In the genomic region with DNA sequence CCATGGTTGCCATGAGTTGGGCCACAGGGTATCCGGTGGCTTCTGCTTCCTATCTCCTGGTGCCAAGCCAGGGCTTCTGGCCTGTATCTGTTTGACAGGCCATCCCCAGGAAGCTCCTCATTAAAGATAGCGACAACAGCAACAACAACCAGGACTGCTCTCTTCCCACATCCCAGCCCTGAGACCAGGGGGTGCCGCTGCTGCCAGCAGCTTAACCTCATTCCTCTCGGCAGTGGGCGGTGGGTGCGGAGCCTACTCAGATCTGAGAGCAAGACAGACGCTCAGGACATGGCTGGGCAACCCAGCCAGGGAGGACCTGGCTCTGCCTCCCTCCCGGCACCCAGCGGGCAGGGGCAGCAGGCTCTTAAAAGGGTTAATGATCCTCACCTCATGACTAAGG, we compare ENCODE assay signal across 22 cellular contexts.
A peak's percentile ranks its signal among the peaks of the same experiment; 100 is the strongest.
DNase-seq lines count a peak whose midpoint lies in the region; ATAC-seq and TF ChIP-seq lines count a peak whose summit lies in the region.
"Had no signal": no experiment of that assay in that cellular context is flagged by ENCODE, and none has a peak within 500 bp of the region (broad histone marks: within the 10 kb centered on the region; RNA-seq: fewer than 3 reads in every experiment).

No MANE protein-coding gene starts in this region.

- H3K36me3 ChIP-seq in BE2C (no peaks in the 10 kb centered on the region), GM23338 (ENCODE audit: insufficient read depth) (no peaks in the 10 kb centered on the region), mesendoderm (ENCODE audit: control insufficient read depth, insufficient read depth, low read length) (no peaks in the 10 kb centered on the region)

- H3K9me3 Mint-ChIP-seq in GM23338 (no peaks in the 10 kb centered on the region), chondrocyte (ENCODE audit: low read depth) (no peaks in the 10 kb centered on the region)
- H3K9me3 Mint-ChIP-seq: CD4-positive, alpha-beta memory T cell had no signal

- H3K27ac Mint-ChIP-seq in GM23338 (no peak overlapping the region), chondrocyte (ENCODE audit: unreplicated experiment) (no peak overlapping the region)
- H3K27ac Mint-ChIP-seq: CD4-positive, alpha-beta memory T cell had no signal

- H3K27ac ChIP-seq in GM23338 (ENCODE audit: low read depth) (no peak overlapping the region), mesendoderm (ENCODE audit: low read depth, low read length) (no peak overlapping the region)
- H3K27ac ChIP-seq: A549, PC-9 had no signal

- no peak overlapping the region for H4K8ac ChIP-seq in mesendoderm (ENCODE audit: low read depth, low read length)

- no peak overlapping the region for H2BK5ac ChIP-seq in mesendoderm (ENCODE audit: low read length)

- no peak overlapping the region for H3K4me2 ChIP-seq in GM23338
- H3K4me2 ChIP-seq in mesendoderm (ENCODE audit: low read length): no peak overlapping the region
- H3K4me2 ChIP-seq: A549, PC-9 had no signal

- DNase-seq in BE2C: peak; percentile 91
- DNase-seq in GM23338 (ENCODE audit: low spot score): no peak
- DNase-seq in chondrocyte (ENCODE audit: low spot score): peak; percentile 86
- peak; percentile 80 for DNase-seq in mesendoderm
- no peak for DNase-seq in T-helper 1 cell
- DNase-seq in NCI-H2171 (lab: John Stamatoyannopoulos, UW): no peak
- no peak for DNase-seq in amniotic stem cell (lab: John Stamatoyannopoulos, UW)
- DNase-seq: AML-193; C1 segment of cervical spinal cord; CD4-positive, alpha-beta memory T cell; COR-L47; DMS53; GOT3; HCEC 1CT; NCI-H1048; NCI-H1417; NCI-H2029 treated with DMSO at 0.1 percent for 48 hours; NCI-H2227 treated with DMSO at 0.1 percent for 48 hours; NCI-H526 treated with DMSO at 0.1 percent for 48 hours; PC-9; SHP77 treated with DMSO at 0.1 percent for 48 hours had no signal

- no peak overlapping the region for H3K4me3 ChIP-seq in BE2C (ENCODE audit: low read depth, low read length)
- no peak overlapping the region for H3K4me3 ChIP-seq in GM23338
- H3K4me3 ChIP-seq in mesendoderm (ENCODE audit: low read length): no peak overlapping the region
- H3K4me3 ChIP-seq: A549, PC-9 had no signal

- H4K20me1 ChIP-seq in GM23338 (replicated peaks; ENCODE audit: insufficient read depth): no peaks in the 10 kb centered on the region

- no peak overlapping the region for H2BK120ac ChIP-seq in mesendoderm (ENCODE audit: low read depth, low read length)

- peaks cover 32% of the 10 kb centered on the region for H3K4me1 ChIP-seq in BE2C
- no peaks in the 10 kb centered on the region for H3K4me1 ChIP-seq in GM23338 (ENCODE audit: insufficient read depth)
- peaks cover 8% of the 10 kb centered on the region for H3K4me1 ChIP-seq in mesendoderm (ENCODE audit: control insufficient read depth, low read depth, low read length)
- H3K4me1 ChIP-seq: A549 had no signal

- H3K23ac ChIP-seq in mesendoderm (ENCODE audit: low read length): no peak overlapping the region

- H3K18ac ChIP-seq in mesendoderm (ENCODE audit: low read length): no peak overlapping the region

- H4K5ac ChIP-seq in mesendoderm (ENCODE audit: low read length): no peak overlapping the region

- no peaks in the 10 kb centered on the region for H3K9me3 ChIP-seq in BE2C
- H3K9me3 ChIP-seq: A549 had no signal

- H3K27me3 Mint-ChIP-seq in GM23338 (ENCODE audit: insufficient read depth, low read depth, poor library complexity) (peaks cover 14% of the 10 kb centered on the region), chondrocyte (ENCODE audit: low read depth) (peaks cover 58% of the 10 kb centered on the region)

- H3K4me3 Mint-ChIP-seq in GM23338 (no peak overlapping the region), chondrocyte (ENCODE audit: unreplicated experiment) (no peak overlapping the region)
- H3K4me3 Mint-ChIP-seq: CD4-positive, alpha-beta memory T cell had no signal

- no peak overlapping the region for H2AK5ac ChIP-seq in mesendoderm (ENCODE audit: low read length)

- H3K36me3 Mint-ChIP-seq in GM23338 (ENCODE audit: low read depth) (no peaks in the 10 kb centered on the region), chondrocyte (ENCODE audit: low read depth) (no peaks in the 10 kb centered on the region)
- H3K36me3 Mint-ChIP-seq: CD4-positive, alpha-beta memory T cell had no signal

- no CpG with 5 or more reads among the region's 9 CpGs for WGBS in mesendoderm (ENCODE audit: extremely low coverage, insufficient coverage, low lambda C conversion rate)

- no peaks in the 10 kb centered on the region for H3F3A ChIP-seq in GM23338 (replicated peaks; ENCODE audit: low read depth)

- H3K79me1 ChIP-seq in mesendoderm (ENCODE audit: low read length): no peaks in the 10 kb centered on the region

- no peaks in the 10 kb centered on the region for H3K79me2 ChIP-seq in GM23338 (replicated peaks; ENCODE audit: insufficient read depth)
- H3K79me2 ChIP-seq in mesendoderm (ENCODE audit: control insufficient read depth, insufficient read depth, low read length): no peaks in the 10 kb centered on the region

- no peak overlapping the region for H2AFZ ChIP-seq in GM23338
- H2AFZ ChIP-seq: PC-9 had no signal

- H3K4me1 Mint-ChIP-seq in GM23338 (no peaks in the 10 kb centered on the region), chondrocyte (ENCODE audit: low read depth) (no peaks in the 10 kb centered on the region)
- H3K4me1 Mint-ChIP-seq: CD4-positive, alpha-beta memory T cell had no signal

- no peaks in the 10 kb centered on the region for H3K9me2 ChIP-seq in GM23338 (ENCODE audit: insufficient read depth)

- peak; percentile 65 for ATAC-seq in GM23338
- ATAC-seq: A549 had no signal

- TF ChIP-seq CTCF in BE2C (IDR thresholded peaks at IDR 0.05; ENCODE audit: low read depth, low read length) (peak; percentile 34), GM23338 (conservative IDR thresholded peaks at IDR 0.05; ENCODE audit: low read depth in 2 of 2) (no peak), chondrocyte (IDR thresholded peaks at IDR 0.05) (no peak)

- H3K9ac ChIP-seq in mesendoderm (ENCODE audit: low read length): no peak overlapping the region

- no peak overlapping the region for H3K56ac ChIP-seq in mesendoderm (ENCODE audit: low read length)

- H3K4ac ChIP-seq in mesendoderm (ENCODE audit: low read depth, low read length): no peak overlapping the region

- H3K27me3 ChIP-seq in BE2C (no peaks in the 10 kb centered on the region), GM23338 (ENCODE audit: insufficient read depth) (0 out of 2 replicates have a peak, but pooled peaks cover 6% of the 10 kb centered on the region), mesendoderm (ENCODE audit: insufficient read depth, low read length, poor library complexity) (no peaks in the 10 kb centered on the region)

- H2BK15ac ChIP-seq in mesendoderm (replicated peaks; ENCODE audit: low read depth): no peak overlapping the region

TF ChIP-seq in GM23338, 12 proteins besides CTCF, POLR2A, EP300 and RAD21 (continues in another document):
- TF ChIP-seq JUNB (IDR thresholded peaks at IDR 0.05; ENCODE audit: unreplicated experiment): no peak
- TF ChIP-seq, protein P1, sequence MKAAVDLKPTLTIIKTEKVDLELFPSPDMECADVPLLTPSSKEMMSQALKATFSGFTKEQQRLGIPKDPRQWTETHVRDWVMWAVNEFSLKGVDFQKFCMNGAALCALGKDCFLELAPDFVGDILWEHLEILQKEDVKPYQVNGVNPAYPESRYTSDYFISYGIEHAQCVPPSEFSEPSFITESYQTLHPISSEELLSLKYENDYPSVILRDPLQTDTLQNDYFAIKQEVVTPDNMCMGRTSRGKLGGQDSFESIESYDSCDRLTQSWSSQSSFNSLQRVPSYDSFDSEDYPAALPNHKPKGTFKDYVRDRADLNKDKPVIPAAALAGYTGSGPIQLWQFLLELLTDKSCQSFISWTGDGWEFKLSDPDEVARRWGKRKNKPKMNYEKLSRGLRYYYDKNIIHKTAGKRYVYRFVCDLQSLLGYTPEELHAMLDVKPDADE (IDR thresholded peaks at IDR 0.05): no peak
- TF ChIP-seq, protein P2, sequence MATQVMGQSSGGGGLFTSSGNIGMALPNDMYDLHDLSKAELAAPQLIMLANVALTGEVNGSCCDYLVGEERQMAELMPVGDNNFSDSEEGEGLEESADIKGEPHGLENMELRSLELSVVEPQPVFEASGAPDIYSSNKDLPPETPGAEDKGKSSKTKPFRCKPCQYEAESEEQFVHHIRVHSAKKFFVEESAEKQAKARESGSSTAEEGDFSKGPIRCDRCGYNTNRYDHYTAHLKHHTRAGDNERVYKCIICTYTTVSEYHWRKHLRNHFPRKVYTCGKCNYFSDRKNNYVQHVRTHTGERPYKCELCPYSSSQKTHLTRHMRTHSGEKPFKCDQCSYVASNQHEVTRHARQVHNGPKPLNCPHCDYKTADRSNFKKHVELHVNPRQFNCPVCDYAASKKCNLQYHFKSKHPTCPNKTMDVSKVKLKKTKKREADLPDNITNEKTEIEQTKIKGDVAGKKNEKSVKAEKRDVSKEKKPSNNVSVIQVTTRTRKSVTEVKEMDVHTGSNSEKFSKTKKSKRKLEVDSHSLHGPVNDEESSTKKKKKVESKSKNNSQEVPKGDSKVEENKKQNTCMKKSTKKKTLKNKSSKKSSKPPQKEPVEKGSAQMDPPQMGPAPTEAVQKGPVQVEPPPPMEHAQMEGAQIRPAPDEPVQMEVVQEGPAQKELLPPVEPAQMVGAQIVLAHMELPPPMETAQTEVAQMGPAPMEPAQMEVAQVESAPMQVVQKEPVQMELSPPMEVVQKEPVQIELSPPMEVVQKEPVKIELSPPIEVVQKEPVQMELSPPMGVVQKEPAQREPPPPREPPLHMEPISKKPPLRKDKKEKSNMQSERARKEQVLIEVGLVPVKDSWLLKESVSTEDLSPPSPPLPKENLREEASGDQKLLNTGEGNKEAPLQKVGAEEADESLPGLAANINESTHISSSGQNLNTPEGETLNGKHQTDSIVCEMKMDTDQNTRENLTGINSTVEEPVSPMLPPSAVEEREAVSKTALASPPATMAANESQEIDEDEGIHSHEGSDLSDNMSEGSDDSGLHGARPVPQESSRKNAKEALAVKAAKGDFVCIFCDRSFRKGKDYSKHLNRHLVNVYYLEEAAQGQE (IDR thresholded peaks at IDR 0.05; ENCODE audit: unreplicated experiment): no peak
- no peak for TF ChIP-seq EZH2phosphoT487 (IDR thresholded peaks at IDR 0.05; ENCODE audit: unreplicated experiment)

Comparison
In these comparisons a context has a peak if more than half of its experiments do, and no peak if none do; other contexts are left out.
1. DNase-seq: peak in BE2C (single experiment), chondrocyte (single experiment) and mesendoderm (single experiment); none in GM23338 (single experiment), T-helper 1 cell (0 of 5), NCI-H2171 (single experiment) and amniotic stem cell (single experiment).